Comparison of ENCODE assay signal across 7 cellular contexts in genomic region chr19:8004723-8005513, GRCh38.
DNase-seq lines count a peak whose midpoint lies in the region; ATAC-seq and TF ChIP-seq lines count a peak whose summit lies in the region.

No MANE protein-coding gene starts in this region.

- peak overlapping the region; percentile 73 for H3K4me3 ChIP-seq in HEK293 (ENCODE audit: low read depth, low read length)
- peak overlapping the region; percentile 92 for H3K4me3 ChIP-seq in iPS-11a (ENCODE audit: low read depth, low read length)

- peak; percentile 33 for ATAC-seq in GM18502 (IDR thresholded peaks at IDR 0.05; ENCODE audit: poor library complexity, unreplicated experiment)

- peaks cover 9% of the 10 kb centered on the region for H3K4me1 ChIP-seq in HEK293 (ENCODE audit: control insufficient read depth, insufficient read depth, low read length)

- POLR2A ChIA-PET in HEK293 (lab: Yijun Ruan, JAX): interaction anchor here (0.6 to 3.1 kb wide), 3 partner anchors 9 to 62 kb away, joined by 4 to 15 read pairs (median 4); partner anchors contain the start of gene TIMM44

- H3K27me3 Mint-ChIP-seq in activated naive CD8-positive, alpha-beta T cell: no peaks in the 10 kb centered on the region

- CTCF ChIA-PET in HEK293 (lab: Yijun Ruan, JAX): no interaction called here

- TF ChIP-seq CTCF in HEK293 (tag by site-specific recombination; IDR thresholded peaks at IDR 0.05): no peak

- H3K36me3 Mint-ChIP-seq in activated naive CD8-positive, alpha-beta T cell: no peaks in the 10 kb centered on the region

- H3K27ac ChIP-seq in HEK293 (ENCODE audit: extremely low read depth, low read depth, low read length): peak overlapping the region; percentile 78

- H3K9me3 Mint-ChIP-seq in activated naive CD8-positive, alpha-beta T cell (ENCODE audit: low read depth): no peaks in the 10 kb centered on the region

- H3K36me3 ChIP-seq in HEK293 (ENCODE audit: control insufficient read depth in 2 of 2, insufficient read depth in 1 of 2, low read length in 2 of 2): peaks cover 3 to 28% of the 10 kb centered on the region in 2 experiments; a peak in 2 of 3 replicates

- H3K4me1 Mint-ChIP-seq in activated naive CD8-positive, alpha-beta T cell (ENCODE audit: low read depth): peaks cover 39% of the 10 kb centered on the region

- H3K4me3 Mint-ChIP-seq in activated naive CD8-positive, alpha-beta T cell: peak overlapping the region; percentile 97

- DNase-seq in NCI-H2227 (lab: John Stamatoyannopoulos, UW; ENCODE audit: unreplicated experiment): peak; percentile 51
- peak; percentile 43 for DNase-seq in stimulated activated CD4-positive, alpha-beta T cell treated with anti-CD3 and anti-CD28 coated beads, Interleukin-15, amount 100 ng/mL, for 24 hours
- DNase-seq in RKO (ENCODE audit: low spot score): no peak

- no peaks in the 10 kb centered on the region for H3K9me3 ChIP-seq in HEK293 (ENCODE audit: control insufficient read depth, insufficient read depth, low read depth, low read length)

- H3K27ac Mint-ChIP-seq in activated naive CD8-positive, alpha-beta T cell: peak overlapping the region; percentile 89

TF ChIP-seq in HEK293, 187 proteins besides CTCF, POLR2A, EP300 and RAD21 (continues in another document):
- TF ChIP-seq ZBTB17 (tag by site-specific recombination; IDR thresholded peaks at IDR 0.05) (no peak), ZNF558 (tag by site-specific recombination; IDR thresholded peaks at IDR 0.05) (no peak), PATZ1 (tag by site-specific recombination; IDR thresholded peaks at IDR 0.05) (no peak), ZNF518A (tag by site-specific recombination; conservative IDR thresholded peaks at IDR 0.05; ENCODE audit: low read depth) (no peak), ZNF24 (tag by site-specific recombination; IDR thresholded peaks at IDR 0.05) (0 out of 2 replicates have a peak, but pooled peaks have one; percentile 24), HOXC10 (CRISPR knock-in tag; IDR thresholded peaks at IDR 0.05) (no peak), ZNF426 (tag by site-specific recombination; IDR thresholded peaks at IDR 0.05) (no peak), MYNN (tag by site-specific recombination; IDR thresholded peaks at IDR 0.05; ENCODE audit: borderline replicate concordance) (no peak), EGR2 (tag by site-specific recombination; IDR thresholded peaks at IDR 0.05; ENCODE audit: low read depth) (peak; percentile 88), ZNF311 (tag by site-specific recombination; IDR thresholded peaks at IDR 0.05; ENCODE audit: borderline replicate concordance) (no peak), ZNF23 (tag by site-specific recombination; IDR thresholded peaks at IDR 0.05; ENCODE audit: borderline replicate concordance) (no peak), ZNF112 (tag by site-specific recombination; IDR thresholded peaks at IDR 0.05) (no peak), KLF8 (tag by site-specific recombination; IDR thresholded peaks at IDR 0.05) (no peak), ZNF664 (tag by site-specific recombination; IDR thresholded peaks at IDR 0.05) (no peak), ZXDB (tag by site-specific recombination; IDR thresholded peaks at IDR 0.05) (no peak), GLIS1 (tag by site-specific recombination; IDR thresholded peaks at IDR 0.05) (peak; percentile 47), ZNF580 (tag by site-specific recombination; IDR thresholded peaks at IDR 0.05) (no peak)
- TF ChIP-seq, protein P1, sequence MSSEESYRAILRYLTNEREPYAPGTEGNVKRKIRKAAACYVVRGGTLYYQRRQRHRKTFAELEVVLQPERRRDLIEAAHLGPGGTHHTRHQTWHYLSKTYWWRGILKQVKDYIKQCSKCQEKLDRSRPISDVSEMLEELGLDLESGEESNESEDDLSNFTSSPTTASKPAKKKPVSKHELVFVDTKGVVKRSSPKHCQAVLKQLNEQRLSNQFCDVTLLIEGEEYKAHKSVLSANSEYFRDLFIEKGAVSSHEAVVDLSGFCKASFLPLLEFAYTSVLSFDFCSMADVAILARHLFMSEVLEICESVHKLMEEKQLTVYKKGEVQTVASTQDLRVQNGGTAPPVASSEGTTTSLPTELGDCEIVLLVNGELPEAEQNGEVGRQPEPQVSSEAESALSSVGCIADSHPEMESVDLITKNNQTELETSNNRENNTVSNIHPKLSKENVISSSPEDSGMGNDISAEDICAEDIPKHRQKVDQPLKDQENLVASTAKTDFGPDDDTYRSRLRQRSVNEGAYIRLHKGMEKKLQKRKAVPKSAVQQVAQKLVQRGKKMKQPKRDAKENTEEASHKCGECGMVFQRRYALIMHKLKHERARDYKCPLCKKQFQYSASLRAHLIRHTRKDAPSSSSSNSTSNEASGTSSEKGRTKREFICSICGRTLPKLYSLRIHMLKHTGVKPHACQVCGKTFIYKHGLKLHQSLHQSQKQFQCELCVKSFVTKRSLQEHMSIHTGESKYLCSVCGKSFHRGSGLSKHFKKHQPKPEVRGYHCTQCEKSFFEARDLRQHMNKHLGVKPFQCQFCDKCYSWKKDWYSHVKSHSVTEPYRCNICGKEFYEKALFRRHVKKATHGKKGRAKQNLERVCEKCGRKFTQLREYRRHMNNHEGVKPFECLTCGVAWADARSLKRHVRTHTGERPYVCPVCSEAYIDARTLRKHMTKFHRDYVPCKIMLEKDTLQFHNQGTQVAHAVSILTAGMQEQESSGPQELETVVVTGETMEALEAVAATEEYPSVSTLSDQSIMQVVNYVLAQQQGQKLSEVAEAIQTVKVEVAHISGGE (tag by site-specific recombination; conservative IDR thresholded peaks at IDR 0.05; ENCODE audit: low read depth): no peak; the same call in 1 of the 2 replicates
- TF ChIP-seq, protein P2, sequence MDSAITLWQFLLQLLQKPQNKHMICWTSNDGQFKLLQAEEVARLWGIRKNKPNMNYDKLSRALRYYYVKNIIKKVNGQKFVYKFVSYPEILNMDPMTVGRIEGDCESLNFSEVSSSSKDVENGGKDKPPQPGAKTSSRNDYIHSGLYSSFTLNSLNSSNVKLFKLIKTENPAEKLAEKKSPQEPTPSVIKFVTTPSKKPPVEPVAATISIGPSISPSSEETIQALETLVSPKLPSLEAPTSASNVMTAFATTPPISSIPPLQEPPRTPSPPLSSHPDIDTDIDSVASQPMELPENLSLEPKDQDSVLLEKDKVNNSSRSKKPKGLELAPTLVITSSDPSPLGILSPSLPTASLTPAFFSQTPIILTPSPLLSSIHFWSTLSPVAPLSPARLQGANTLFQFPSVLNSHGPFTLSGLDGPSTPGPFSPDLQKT (IDR thresholded peaks at IDR 0.05; ENCODE audit: borderline replicate concordance, low read depth, low read length): no peak
